Comparison of ENCODE assay signal across 1 cellular context in genomic region chr19:46890423-46891170, GRCh38.
TF ChIP-seq lines count a peak whose summit lies in the region.

No MANE protein-coding gene starts in this region.

TF ChIP-seq in HepG2, 621 proteins besides CTCF, POLR2A, EP300 and RAD21 (continued from another document and continues in another):
- peak; percentile 35; the same call in 1 of the 2 replicates for TF ChIP-seq ZNF281 (CRISPR knock-in tag; IDR thresholded peaks at IDR 0.05; ENCODE audit: borderline replicate concordance)
- no peak for TF ChIP-seq ZNF318 (CRISPR knock-in tag; IDR thresholded peaks at IDR 0.05)
- no peak for TF ChIP-seq SALL2 (CRISPR knock-in tag; IDR thresholded peaks at IDR 0.05)
- no peak; the same call in 1 of the 2 replicates for TF ChIP-seq ZNF501 (CRISPR knock-in tag; IDR thresholded peaks at IDR 0.05)
- TF ChIP-seq E2F2 (CRISPR knock-in tag; IDR thresholded peaks at IDR 0.05; ENCODE audit: borderline replicate concordance): no peak
- TF ChIP-seq DDIT3 (CRISPR knock-in tag; IDR thresholded peaks at IDR 0.05): no peak
- TF ChIP-seq ARID2 (CRISPR knock-in tag; IDR thresholded peaks at IDR 0.05; ENCODE audit: borderline replicate concordance): 0 out of 2 replicates have a peak, but pooled peaks have one; percentile 50
- TF ChIP-seq NFKB2 (CRISPR knock-in tag; IDR thresholded peaks at IDR 0.05; ENCODE audit: borderline replicate concordance): no peak
- peak; percentile 90 for TF ChIP-seq FOXA1 (IDR thresholded peaks at IDR 0.05)
- peak; percentile 94 for TF ChIP-seq FOXA1 (CRISPR knock-in tag; IDR thresholded peaks at IDR 0.05)
- no peak for TF ChIP-seq ZNF10 (CRISPR knock-in tag; IDR thresholded peaks at IDR 0.05; ENCODE audit: borderline replicate concordance, low read depth)
- no peak for TF ChIP-seq NKX3-1 (CRISPR knock-in tag; IDR thresholded peaks at IDR 0.05)
- TF ChIP-seq ZNF354B (CRISPR knock-in tag; IDR thresholded peaks at IDR 0.05): no peak
- TF ChIP-seq ZNF317 (CRISPR knock-in tag; IDR thresholded peaks at IDR 0.05): peak; percentile 70; the same call in 1 of the 2 replicates
- 0 out of 2 replicates have a peak, but pooled peaks have one; percentile 71 for TF ChIP-seq PRDM10 (CRISPR knock-in tag; IDR thresholded peaks at IDR 0.05; ENCODE audit: low read depth)
- TF ChIP-seq THYN1 (CRISPR knock-in tag; IDR thresholded peaks at IDR 0.05; ENCODE audit: borderline replicate concordance, low read depth): no peak
- peak; percentile 96 for TF ChIP-seq HNF4A (CRISPR knock-in tag; IDR thresholded peaks at IDR 0.05)
- TF ChIP-seq HOXA5 (CRISPR knock-in tag; IDR thresholded peaks at IDR 0.05): no peak
- peak; percentile 80 for TF ChIP-seq RXRB (CRISPR knock-in tag; IDR thresholded peaks at IDR 0.05; ENCODE audit: borderline replicate concordance)
- TF ChIP-seq NFE2L1 (CRISPR knock-in tag; IDR thresholded peaks at IDR 0.05; ENCODE audit: borderline replicate concordance): no peak
- TF ChIP-seq PRPF4 (IDR thresholded peaks at IDR 0.05; ENCODE audit: low read depth, low read length, poor library complexity, severe bottlenecking): no peak
- peak; percentile 72; the same call in 1 of the 2 replicates for TF ChIP-seq ZBTB20 (CRISPR knock-in tag; IDR thresholded peaks at IDR 0.05; ENCODE audit: borderline replicate concordance, low read depth)
- no peak for TF ChIP-seq DBP (CRISPR knock-in tag; IDR thresholded peaks at IDR 0.05; ENCODE audit: not compliant biosample characterization)
- TF ChIP-seq KDM1A (CRISPR knock-in tag; IDR thresholded peaks at IDR 0.05): peak; percentile 74
- no peak for TF ChIP-seq ATF5 (CRISPR knock-in tag; IDR thresholded peaks at IDR 0.05; ENCODE audit: low read depth)
- TF ChIP-seq ZNF556 (CRISPR knock-in tag; IDR thresholded peaks at IDR 0.05; ENCODE audit: borderline replicate concordance): peak; percentile 66; the same call in 1 of the 2 replicates
- peak; percentile 55; the same call in 1 of the 2 replicates for TF ChIP-seq MAX (IDR thresholded peaks at IDR 0.05)
- peak; percentile 54; the same call in 1 of the 2 replicates for TF ChIP-seq ETV5 (CRISPR knock-in tag; IDR thresholded peaks at IDR 0.05; ENCODE audit: borderline replicate concordance)
- TF ChIP-seq E2F1 (CRISPR knock-in tag; IDR thresholded peaks at IDR 0.05): no peak
- no peak for TF ChIP-seq ZNF720 (CRISPR knock-in tag; IDR thresholded peaks at IDR 0.05)
- TF ChIP-seq RXRA (CRISPR knock-in tag; IDR thresholded peaks at IDR 0.05): no peak
- TF ChIP-seq ZNF781 (CRISPR knock-in tag; IDR thresholded peaks at IDR 0.05; ENCODE audit: borderline replicate concordance, not compliant biosample characterization): no peak
- peak; percentile 73; the same call in 1 of the 2 replicates for TF ChIP-seq HBP1 (CRISPR knock-in tag; IDR thresholded peaks at IDR 0.05; ENCODE audit: low read depth)
- 0 out of 2 replicates have a peak, but pooled peaks have one; percentile 19 for TF ChIP-seq ZNF3 (CRISPR knock-in tag; IDR thresholded peaks at IDR 0.05)
- no peak for TF ChIP-seq ZNF773 (CRISPR knock-in tag; IDR thresholded peaks at IDR 0.05; ENCODE audit: borderline replicate concordance)
- no peak for TF ChIP-seq ZZZ3 (CRISPR knock-in tag; IDR thresholded peaks at IDR 0.05; ENCODE audit: borderline replicate concordance)
- no peak for TF ChIP-seq ZNF101 (CRISPR knock-in tag; IDR thresholded peaks at IDR 0.05; ENCODE audit: borderline replicate concordance, low read depth)
- TF ChIP-seq ZNF350 (CRISPR knock-in tag; IDR thresholded peaks at IDR 0.05; ENCODE audit: borderline replicate concordance, low read depth): no peak
- no peak for TF ChIP-seq RORA (CRISPR knock-in tag; IDR thresholded peaks at IDR 0.05)
- TF ChIP-seq HMGA1 (CRISPR knock-in tag; conservative IDR thresholded peaks at IDR 0.05): no peak
